Comparison of ENCODE assay signal across 17 cellular contexts in genomic region chr10:128573236-128573800, GRCh38.
"Had no signal": no experiment of that assay in that cellular context is flagged by ENCODE, and none has a peak within 500 bp of the region (broad histone marks: within the 10 kb centered on the region; RNA-seq: fewer than 3 reads in every experiment).

No MANE protein-coding gene starts in this region.

- H3K4me1 Mint-ChIP-seq: activated naive CD4-positive, alpha-beta T cell treated with anti-CD3 and anti-CD28 coated beads, Interleukin-2, amount 10 ng/mL, durations not matched to agents 7 days and 5 days; activated naive CD8-positive, alpha-beta T cell treated with anti-CD3 and anti-CD28 coated beads for 36 hours had no signal

- H3K36me3 Mint-ChIP-seq: activated naive CD4-positive, alpha-beta T cell treated with anti-CD3 and anti-CD28 coated beads, Interleukin-2, amount 10 ng/mL, durations not matched to agents 7 days and 5 days; activated naive CD8-positive, alpha-beta T cell treated with anti-CD3 and anti-CD28 coated beads for 36 hours had no signal

- H3K9me3 Mint-ChIP-seq: activated CD8-positive, alpha-beta T cell treated with anti-CD3 and anti-CD28 coated beads for 36 hours; activated naive CD4-positive, alpha-beta T cell treated with anti-CD3 and anti-CD28 coated beads, Interleukin-2, amount 10 ng/mL, durations not matched to agents 7 days and 5 days; activated naive CD8-positive, alpha-beta T cell treated with anti-CD3 and anti-CD28 coated beads for 36 hours; activated T-cell treated with anti-CD3 and anti-CD28 coated beads, Interleukin-2, amount 50 U/mL, for 72 hours; activated T-helper 2 cell treated with anti-CD3 and anti-CD28 coated beads, Interferon-gamma antibody, Interleukin-2, Interleukin-4, amounts not matched to agents 10 μg/mL and 5 μg/mL and 100 μg/mL, durations not matched to agents 14 hours and 24 hours and 36 hours had no signal

- DNase-seq: activated CD4-positive, alpha-beta T cell treated with anti-CD3 and anti-CD28 coated beads for 4 hours; activated CD8-positive, alpha-beta memory T cell treated with anti-CD3 and anti-CD28 coated beads, Interleukin-2, amount 50 U/mL, for 4 hours; activated CD8-positive, alpha-beta T cell treated with anti-CD3 and anti-CD28 coated beads for 36 hours; activated gamma-delta T cell treated with Interleukin-2 at 50 U/mL for 16 hours; activated naive CD4-positive, alpha-beta T cell treated with anti-CD3 and anti-CD28 coated beads, Interleukin-2, amount 10 ng/mL, durations not matched to agents 7 days and 5 days; activated naive CD8-positive, alpha-beta T cell treated with anti-CD3 and anti-CD28 coated beads for 36 hours; activated T-cell treated with anti-CD3 and anti-CD28 coated beads, Interleukin-2, amount 50 U/mL, for 72 hours; caudate nucleus; KG1; NCI-H1048; NCI-H146; NCI-H187 treated with DMSO at 0.1 percent for 48 hours; NCI-H2081 treated with DMSO at 0.1 percent for 48 hours; NCI-H446; T-helper 1 cell had no signal

- H3K27me3 Mint-ChIP-seq: activated CD8-positive, alpha-beta T cell treated with anti-CD3 and anti-CD28 coated beads for 36 hours; activated naive CD8-positive, alpha-beta T cell treated with anti-CD3 and anti-CD28 coated beads for 36 hours had no signal

- H3K27ac Mint-ChIP-seq: activated CD8-positive, alpha-beta T cell treated with anti-CD3 and anti-CD28 coated beads for 36 hours; activated naive CD4-positive, alpha-beta T cell treated with anti-CD3 and anti-CD28 coated beads, Interleukin-2, amount 10 ng/mL, durations not matched to agents 7 days and 5 days; activated naive CD8-positive, alpha-beta T cell treated with anti-CD3 and anti-CD28 coated beads for 36 hours; activated T-cell treated with anti-CD3 and anti-CD28 coated beads, Interleukin-2, amount 50 U/mL, for 72 hours; activated T-helper 2 cell treated with anti-CD3 and anti-CD28 coated beads, Interferon-gamma antibody, Interleukin-2, Interleukin-4, amounts not matched to agents 10 μg/mL and 5 μg/mL and 100 μg/mL, durations not matched to agents 14 hours and 24 hours and 36 hours had no signal

- H3K4me3 Mint-ChIP-seq: activated CD8-positive, alpha-beta T cell treated with anti-CD3 and anti-CD28 coated beads for 36 hours; activated naive CD4-positive, alpha-beta T cell treated with anti-CD3 and anti-CD28 coated beads, Interleukin-2, amount 10 ng/mL, durations not matched to agents 7 days and 5 days; activated naive CD8-positive, alpha-beta T cell treated with anti-CD3 and anti-CD28 coated beads for 36 hours; activated T-cell treated with anti-CD3 and anti-CD28 coated beads, Interleukin-2, amount 50 U/mL, for 72 hours had no signal

- ATAC-seq: activated CD4-positive, CD25-positive, alpha-beta regulatory T cell treated with anti-CD3 and anti-CD28 coated beads, Interleukin-2, amount 50 U/mL, for 24 hours; activated CD8-positive, alpha-beta T cell treated with anti-CD3 and anti-CD28 coated beads for 36 hours; activated T-cell treated with anti-CD3 and anti-CD28 coated beads, Interleukin-2, amount 50 U/mL, for 72 hours had no signal
